Comparison of ENCODE assay signal across 17 cellular contexts in the genomic region with DNA sequence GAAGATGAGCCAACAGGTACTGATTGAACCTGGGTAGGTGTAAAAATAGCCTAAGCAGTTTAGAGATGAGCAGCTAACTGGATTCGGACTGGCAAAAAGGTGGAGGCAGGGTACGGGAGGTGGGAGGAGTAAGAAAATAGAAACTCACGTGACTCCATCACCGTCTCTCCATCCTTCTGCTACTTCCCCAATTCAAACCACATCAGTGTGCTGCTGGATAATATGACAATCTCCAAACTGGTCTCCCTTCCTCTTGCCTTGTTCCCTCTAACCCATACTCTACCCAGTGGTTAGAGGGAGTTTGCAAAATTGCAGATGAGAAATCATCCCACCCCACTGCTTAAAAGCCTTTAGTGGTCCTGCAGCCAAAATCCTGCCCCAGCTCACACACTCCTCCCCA.
"Had no signal": no experiment of that assay in that cellular context is flagged by ENCODE, and none has a peak within 500 bp of the region (broad histone marks: within the 10 kb centered on the region; RNA-seq: fewer than 3 reads in every experiment).

No MANE protein-coding gene starts in this region.

- H3K4me1 ChIP-seq: adrenal gland, lower lobe of right lung, suprapubic skin, upper lobe of left lung had no signal

- H3K27ac ChIP-seq: adrenal gland, lower lobe of right lung, suprapubic skin, upper lobe of left lung had no signal

- H3K9me3 ChIP-seq: adrenal gland, lower lobe of right lung, suprapubic skin, upper lobe of left lung had no signal

- H3K4me3 ChIP-seq: adrenal gland, lower lobe of right lung, suprapubic skin, upper lobe of left lung had no signal

- H3K27me3 ChIP-seq: adrenal gland, suprapubic skin, upper lobe of left lung had no signal

- H3K4me3 Mint-ChIP-seq: activated CD4-positive, alpha-beta memory T cell treated with anti-CD3 and anti-CD28 coated beads for 36 hours; activated CD4-positive, alpha-beta T cell treated with anti-CD3 and anti-CD28 coated beads for 36 hours; activated naive CD4-positive, alpha-beta T cell treated with anti-CD3 and anti-CD28 coated beads, Interleukin-2, amount 50 U/mL, for 24 hours; activated T-cell treated with anti-CD3 and anti-CD28 coated beads, Interleukin-2, amount 50 U/mL, for 4 hours; mesothelial cell of epicardium; neural crest cell; stimulated activated naive CD8-positive, alpha-beta T cell treated with anti-CD3 and anti-CD28 coated beads, Interleukin-15, Interleukin-2, amounts not matched to agents 100 ng/mL and 50 ng/mL, for 24 hours had no signal

- FAIRE-seq: colon, endometrium had no signal

- H3K9me3 Mint-ChIP-seq: activated CD4-positive, alpha-beta memory T cell treated with anti-CD3 and anti-CD28 coated beads for 36 hours; activated naive CD4-positive, alpha-beta T cell treated with anti-CD3 and anti-CD28 coated beads, Interleukin-2, amount 50 U/mL, for 24 hours; activated T-cell treated with anti-CD3 and anti-CD28 coated beads, Interleukin-2, amount 50 U/mL, for 4 hours; mesothelial cell of epicardium; neural crest cell; stimulated activated naive CD8-positive, alpha-beta T cell treated with anti-CD3 and anti-CD28 coated beads, Interleukin-15, Interleukin-2, amounts not matched to agents 100 ng/mL and 50 ng/mL, for 24 hours had no signal

- DNase-seq: activated CD4-positive, alpha-beta memory T cell treated with anti-CD3 and anti-CD28 coated beads for 36 hours; activated CD4-positive, alpha-beta T cell treated with anti-CD3 and anti-CD28 coated beads for 36 hours; activated effector memory CD4-positive, alpha-beta T cell treated with anti-CD3 and anti-CD28 coated beads, Interleukin-2, amount 50 U/mL, for 16 hours; activated T-cell treated with anti-CD3 and anti-CD28 coated beads, Interleukin-2, amount 50 U/mL, for 4 hours; adrenal gland; left cardiac atrium; lower lobe of right lung; T-helper 9 cell; upper lobe of left lung had no signal

- H3K4me1 Mint-ChIP-seq: activated CD4-positive, alpha-beta T cell treated with anti-CD3 and anti-CD28 coated beads for 36 hours; activated naive CD4-positive, alpha-beta T cell treated with anti-CD3 and anti-CD28 coated beads, Interleukin-2, amount 50 U/mL, for 24 hours; mesothelial cell of epicardium; neural crest cell had no signal

- H3K27me3 Mint-ChIP-seq: activated CD4-positive, alpha-beta memory T cell treated with anti-CD3 and anti-CD28 coated beads for 36 hours; activated CD4-positive, alpha-beta T cell treated with anti-CD3 and anti-CD28 coated beads for 36 hours; activated naive CD4-positive, alpha-beta T cell treated with anti-CD3 and anti-CD28 coated beads, Interleukin-2, amount 50 U/mL, for 24 hours; stimulated activated naive CD8-positive, alpha-beta T cell treated with anti-CD3 and anti-CD28 coated beads, Interleukin-15, Interleukin-2, amounts not matched to agents 100 ng/mL and 50 ng/mL, for 24 hours had no signal

- ATAC-seq: activated CD4-positive, alpha-beta T cell treated with anti-CD3 and anti-CD28 coated beads for 36 hours; activated T-cell treated with anti-CD3 and anti-CD28 coated beads, Interleukin-2, amount 50 U/mL, for 4 hours; left cardiac atrium; sciatic nerve had no signal

- H3K27ac Mint-ChIP-seq: activated CD4-positive, alpha-beta memory T cell treated with anti-CD3 and anti-CD28 coated beads for 36 hours; activated CD4-positive, alpha-beta T cell treated with anti-CD3 and anti-CD28 coated beads for 36 hours; mesothelial cell of epicardium; stimulated activated naive CD8-positive, alpha-beta T cell treated with anti-CD3 and anti-CD28 coated beads, Interleukin-15, Interleukin-2, amounts not matched to agents 100 ng/mL and 50 ng/mL, for 24 hours had no signal
